ENCODE assay signal across 14 cellular contexts in the genomic region with DNA sequence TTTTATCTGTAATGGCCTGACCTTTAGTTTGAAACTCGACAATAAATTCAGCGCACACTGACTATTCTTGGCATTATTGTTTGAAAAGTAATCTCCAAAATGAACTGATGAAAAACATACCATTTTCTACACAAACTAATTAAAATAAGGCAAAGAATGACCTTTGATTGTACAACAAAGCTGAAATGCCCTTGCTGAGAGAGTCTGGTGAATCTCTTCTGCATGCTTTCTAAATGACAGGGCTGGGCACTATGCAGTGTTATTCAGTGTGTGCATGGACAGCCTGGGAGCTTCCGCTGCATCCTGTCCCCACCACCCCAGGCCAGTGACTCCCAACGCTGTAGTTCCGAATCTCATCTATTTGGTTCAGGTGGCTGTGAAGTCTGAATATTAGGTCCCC.
DNase-seq lines count a peak whose midpoint lies in the region; ATAC-seq and TF ChIP-seq lines count a peak whose summit lies in the region.
"Had no signal": no experiment of that assay in that cellular context is flagged by ENCODE, and none has a peak within 500 bp of the region (broad histone marks: within the 10 kb centered on the region; RNA-seq: fewer than 3 reads in every experiment).

No MANE protein-coding gene starts in this region.

- intact Hi-C loops in ascending aorta (cut with DNase I), result no loop called here
- intact Hi-C loops in tibial artery (cut with DNase I; ENCODE audit: low total_unique reads), result no loop called here

- no peak for DNase-seq in activated T-cell treated with anti-CD3 and anti-CD28 coated beads, Interleukin-2, amount 50 U/mL, for 72 hours
- DNase-seq in activated T-cell treated with anti-CD3 and anti-CD28 coated beads, Interleukin-2, amount 50 U/mL, for 24 hours, result no peak
- DNase-seq in ascending aorta (ENCODE audit: low spot score in 2 of 2) (no peak), memory B cell (ENCODE audit: low spot score in 2 of 2) (no peak), tibial artery (no peak), NOMO-1 treated with DMSO at 0.1 percent for 48 hours (lab: John Stamatoyannopoulos, UW; ENCODE audit: unreplicated experiment) (no peak), NCI-H524 (lab: John Stamatoyannopoulos, UW) (no peak), NK-92 (lab: John Stamatoyannopoulos, UW; ENCODE audit: unreplicated experiment) (no peak)
- DNase-seq: activated CD4-positive, CD25-positive, alpha-beta regulatory T cell treated with anti-CD3 and anti-CD28 coated beads, Interleukin-2, amount 50 U/mL, for 72 hours; DMS53; NCI-H748 treated with DMSO at 0.1 percent for 48 hours had no signal

- H3K4me3 ChIP-seq in ascending aorta (peak overlapping the region in 1 of 2 donors; percentile 1), tibial artery (no peak overlapping the region)
- H3K4me3 ChIP-seq: GM12878, thoracic aorta had no signal

- no peaks in the 10 kb centered on the region for H3K27me3 ChIP-seq in ascending aorta
- no peaks in the 10 kb centered on the region for H3K27me3 ChIP-seq in tibial artery

- peak overlapping the region; percentile 17 for H3K27ac Mint-ChIP-seq in activated T-cell treated with anti-CD3 and anti-CD28 coated beads, Interleukin-2, amount 50 U/mL, for 72 hours
- no peak overlapping the region for H3K27ac Mint-ChIP-seq in activated T-cell treated with anti-CD3 and anti-CD28 coated beads, Interleukin-2, amount 50 U/mL, for 24 hours
- H3K27ac Mint-ChIP-seq in memory B cell, result peak overlapping the region; percentile 80
- H3K27ac Mint-ChIP-seq: dendritic cell treated with granulocyte-macrophage colony-stimulating factor and Interleukin-4, amounts not matched to agents 40 ng/mL and 50 ng/mL, for 4 days had no signal

- H3K4me1 Mint-ChIP-seq in activated T-cell treated with anti-CD3 and anti-CD28 coated beads, Interleukin-2, amount 50 U/mL, for 72 hours (ENCODE audit: low read depth), result peaks cover 47% of the 10 kb centered on the region
- peaks cover 99% of the 10 kb centered on the region for H3K4me1 Mint-ChIP-seq in activated T-cell treated with anti-CD3 and anti-CD28 coated beads, Interleukin-2, amount 50 U/mL, for 24 hours (ENCODE audit: low read depth)
- peaks cover 57% of the 10 kb centered on the region for H3K4me1 Mint-ChIP-seq in memory B cell

- TF ChIP-seq CTCF in ascending aorta (IDR thresholded peaks at IDR 0.05) (no peak), tibial artery (IDR thresholded peaks at IDR 0.05) (no peak)

- H3K4me1 ChIP-seq in ascending aorta (peaks cover 14 to 81% of the 10 kb centered on the region in 2 donors), tibial artery (peaks cover 0 to 98% (median 73%) of the 10 kb centered on the region in 4 donors)

- no peaks in the 10 kb centered on the region for H3K27me3 Mint-ChIP-seq in activated T-cell treated with anti-CD3 and anti-CD28 coated beads, Interleukin-2, amount 50 U/mL, for 72 hours (ENCODE audit: low read depth)
- no peaks in the 10 kb centered on the region for H3K27me3 Mint-ChIP-seq in activated T-cell treated with anti-CD3 and anti-CD28 coated beads, Interleukin-2, amount 50 U/mL, for 24 hours
- H3K27me3 Mint-ChIP-seq in memory B cell, result no peaks in the 10 kb centered on the region
- H3K27me3 Mint-ChIP-seq: dendritic cell treated with granulocyte-macrophage colony-stimulating factor and Interleukin-4, amounts not matched to agents 40 ng/mL and 50 ng/mL, for 4 days had no signal

- peak overlapping the region in 1 of 2 donors; percentile 5 for H3K4me3 Mint-ChIP-seq in activated T-cell treated with anti-CD3 and anti-CD28 coated beads, Interleukin-2, amount 50 U/mL, for 72 hours
- no peak overlapping the region for H3K4me3 Mint-ChIP-seq in activated T-cell treated with anti-CD3 and anti-CD28 coated beads, Interleukin-2, amount 50 U/mL, for 24 hours
- no peak overlapping the region for H3K4me3 Mint-ChIP-seq in memory B cell
- H3K4me3 Mint-ChIP-seq: dendritic cell treated with granulocyte-macrophage colony-stimulating factor and Interleukin-4, amounts not matched to agents 40 ng/mL and 50 ng/mL, for 4 days had no signal

- H3K36me3 Mint-ChIP-seq in activated T-cell treated with anti-CD3 and anti-CD28 coated beads, Interleukin-2, amount 50 U/mL, for 72 hours (ENCODE audit: insufficient read depth in 2 of 2), result peaks cover 18 to 34% of the 10 kb centered on the region in 2 donors
- peaks cover 91% of the 10 kb centered on the region for H3K36me3 Mint-ChIP-seq in activated T-cell treated with anti-CD3 and anti-CD28 coated beads, Interleukin-2, amount 50 U/mL, for 24 hours (ENCODE audit: low read depth)
- peaks cover 44% of the 10 kb centered on the region for H3K36me3 Mint-ChIP-seq in memory B cell

- H3K36me3 ChIP-seq in ascending aorta (peaks cover 16 to 27% of the 10 kb centered on the region in 2 donors), tibial artery (peaks cover 9 to 15% (median 15%) of the 10 kb centered on the region in 3 donors)
- H3K36me3 ChIP-seq: thoracic aorta had no signal

- ATAC-seq in activated T-cell treated with anti-CD3 and anti-CD28 coated beads, Interleukin-2, amount 50 U/mL, for 72 hours (replicated peaks in 1 of 2), result no peak
- no peak for ATAC-seq in memory B cell (ENCODE audit: low read depth)
- ATAC-seq: GM12878 had no signal

- H3K9me3 ChIP-seq in ascending aorta (no peaks in the 10 kb centered on the region), tibial artery (no peaks in the 10 kb centered on the region)
- H3K9me3 ChIP-seq: thoracic aorta had no signal

- H3K27ac ChIP-seq in ascending aorta (peak overlapping the region; percentile 8 to 45), tibial artery (peak overlapping the region; percentile 43 to 50)

- H3K9me3 Mint-ChIP-seq in activated T-cell treated with anti-CD3 and anti-CD28 coated beads, Interleukin-2, amount 50 U/mL, for 72 hours, result no peaks in the 10 kb centered on the region
- no peaks in the 10 kb centered on the region for H3K9me3 Mint-ChIP-seq in activated T-cell treated with anti-CD3 and anti-CD28 coated beads, Interleukin-2, amount 50 U/mL, for 24 hours
- H3K9me3 Mint-ChIP-seq in memory B cell, result no peaks in the 10 kb centered on the region
- H3K9me3 Mint-ChIP-seq: dendritic cell treated with granulocyte-macrophage colony-stimulating factor and Interleukin-4, amounts not matched to agents 40 ng/mL and 50 ng/mL, for 4 days had no signal
